19 cellular contexts compared by ENCODE assay signal in the genomic region with DNA sequence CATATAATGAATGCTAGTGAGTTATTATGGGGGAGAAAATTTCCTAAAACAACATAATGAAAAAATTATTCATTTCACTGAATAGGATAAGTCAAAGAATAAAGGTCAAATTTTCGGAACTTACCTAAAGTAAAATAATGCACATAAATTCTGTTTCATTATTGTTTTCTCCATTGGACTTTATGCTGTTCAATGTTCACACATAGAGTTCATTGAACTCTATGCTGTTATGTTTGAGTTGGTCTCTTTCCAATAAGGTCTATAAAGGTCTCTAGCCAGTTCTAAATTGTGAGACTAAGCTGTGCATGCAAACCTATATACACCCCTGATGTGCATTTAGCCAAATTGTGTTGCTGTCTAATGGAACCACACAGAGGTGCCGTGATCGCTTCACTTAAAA.
"Had no signal": no experiment of that assay in that cellular context is flagged by ENCODE, and none has a peak within 500 bp of the region (broad histone marks: within the 10 kb centered on the region; RNA-seq: fewer than 3 reads in every experiment).

No MANE protein-coding gene starts in this region.

- H3K4me1 ChIP-seq: esophagus muscularis mucosa, gastrocnemius medialis, psoas muscle, stomach had no signal

- DNase-seq: effector memory CD8-positive, alpha-beta T cell; gastrocnemius medialis; heart right ventricle; immature natural killer cell; mammary epithelial cell; natural killer cell; psoas muscle; retina; stimulated activated CD4-positive, alpha-beta T cell treated with anti-CD3 and anti-CD28 coated beads, Interleukin-2, amount 100 ng/mL, for 24 hours; stimulated activated CD4-positive, alpha-beta T cell treated with anti-CD3 and anti-CD28 coated beads, Interleukin-4, amount 100 ng/mL, for 4 hours; stimulated activated naive CD4-positive, alpha-beta T cell; stomach; substantia nigra; transverse colon had no signal

- ATAC-seq: effector memory CD8-positive, alpha-beta T cell; gastrocnemius medialis; heart right ventricle; natural killer cell; psoas muscle; sciatic nerve had no signal

- H3K36me3 ChIP-seq: esophagus muscularis mucosa, gastrocnemius medialis, heart right ventricle, stomach, thoracic aorta, transverse colon had no signal

- H3K9me3 ChIP-seq: esophagus muscularis mucosa, gastrocnemius medialis, heart right ventricle, psoas muscle, stomach, thoracic aorta, transverse colon had no signal

- H3K27ac ChIP-seq: epithelial cell of prostate, esophagus muscularis mucosa, gastrocnemius medialis, heart right ventricle, psoas muscle, stomach, thoracic aorta, transverse colon had no signal

- H3K27me3 ChIP-seq: esophagus muscularis mucosa, gastrocnemius medialis, stomach, transverse colon had no signal

- H3K4me3 ChIP-seq: esophagus muscularis mucosa, gastrocnemius medialis, heart right ventricle, psoas muscle, stomach, thoracic aorta, transverse colon had no signal

- FAIRE-seq: keratinocyte had no signal
